Comparison of ENCODE assay signal across 31 cellular contexts in the genomic region with DNA sequence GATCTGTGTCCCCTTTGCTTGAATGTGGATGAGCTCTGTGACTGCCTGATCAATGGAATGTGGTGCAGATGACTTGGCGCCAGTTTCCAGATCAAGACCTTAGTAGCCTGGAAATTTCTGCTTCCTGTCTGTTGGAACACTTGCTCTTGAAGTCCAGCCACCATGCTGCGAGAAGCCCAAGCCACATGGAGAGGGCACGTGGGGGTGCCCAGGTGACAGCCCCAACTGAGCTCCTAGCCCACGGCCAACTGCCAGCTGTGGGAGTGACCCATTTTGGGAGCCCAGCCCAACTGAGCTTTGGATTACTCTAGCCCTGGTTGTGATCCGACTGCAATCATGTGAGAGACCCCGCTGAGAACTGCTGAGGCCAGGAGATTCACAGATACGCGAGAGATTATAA. TPM values are rescaled to one million over a fixed set of nuclear protein-coding genes. Genes with fewer than 3 reads are reported as not detected.
"Had no signal": no experiment of that assay in that cellular context is flagged by ENCODE, and none has a peak within 500 bp of the region (broad histone marks: within the 10 kb centered on the region; RNA-seq: fewer than 3 reads in every experiment).

No MANE protein-coding gene starts in this region.

- H3K27ac ChIP-seq: ascending aorta, breast epithelium, cardiac muscle cell, colonic mucosa, dorsolateral prefrontal cortex, esophagus muscularis mucosa, foreskin keratinocyte, gastrocnemius medialis, heart left ventricle had no signal

- H3K27me3 Mint-ChIP-seq: activated CD4-positive, alpha-beta T cell treated with anti-CD3 and anti-CD28 coated beads, Interleukin-2, amount 10 ng/mL, durations not matched to agents 24 days and 14 days; activated naive CD8-positive, alpha-beta T cell treated with anti-CD3 and anti-CD28 coated beads, Interleukin-2, amount 10 ng/mL, durations not matched to agents 7 days and 5 days; activated T-helper 17 cell treated with anti-CD3 and anti-CD28 coated beads, Interleukin-2, amount 50 U/mL, for 72 hours; effector memory CD8-positive, alpha-beta T cell had no signal

- H3K4me3 ChIP-seq: ascending aorta, breast epithelium, cardiac muscle cell, colonic mucosa, dorsolateral prefrontal cortex, esophagus muscularis mucosa, gastrocnemius medialis, heart left ventricle had no signal

- H3K4me3 Mint-ChIP-seq: activated CD4-positive, alpha-beta memory T cell treated with anti-CD3 and anti-CD28 coated beads for 36 hours; activated CD4-positive, alpha-beta T cell treated with anti-CD3 and anti-CD28 coated beads for 36 hours; activated CD4-positive, alpha-beta T cell treated with anti-CD3 and anti-CD28 coated beads, Interleukin-2, amount 10 ng/mL, durations not matched to agents 24 days and 14 days; activated CD8-positive, alpha-beta T cell treated with anti-CD3 and anti-CD28 coated beads, Interleukin-2, amount 10 ng/mL, durations not matched to agents 7 days and 5 days; activated naive CD4-positive, alpha-beta T cell treated with anti-CD3 and anti-CD28 coated beads for 36 hours; activated naive CD8-positive, alpha-beta T cell treated with anti-CD3 and anti-CD28 coated beads, Interleukin-2, amount 10 ng/mL, durations not matched to agents 7 days and 5 days; activated T-cell treated with anti-CD3 and anti-CD28 coated beads, Interleukin-2, amount 50 U/mL, for 4 hours; activated T-helper 17 cell treated with anti-CD3 and anti-CD28 coated beads, Interleukin-2, amount 50 U/mL, for 72 hours; brain; effector memory CD8-positive, alpha-beta T cell had no signal

- H3K9me3 ChIP-seq: ascending aorta, breast epithelium, colonic mucosa, esophagus muscularis mucosa, gastrocnemius medialis, heart left ventricle had no signal

- H3K4me1 Mint-ChIP-seq: brain had no signal

- H3K36me3 ChIP-seq: ascending aorta, breast epithelium, cardiac muscle cell, colonic mucosa, esophagus muscularis mucosa, gastrocnemius medialis, heart left ventricle had no signal

- H3K27me3 ChIP-seq: ascending aorta, breast epithelium, cardiac muscle cell, colonic mucosa, foreskin keratinocyte, gastrocnemius medialis had no signal

- H3K9me3 Mint-ChIP-seq: activated CD4-positive, alpha-beta memory T cell treated with anti-CD3 and anti-CD28 coated beads for 36 hours; activated CD4-positive, alpha-beta T cell treated with anti-CD3 and anti-CD28 coated beads, Interleukin-2, amount 10 ng/mL, durations not matched to agents 24 days and 14 days; activated naive CD4-positive, alpha-beta T cell treated with anti-CD3 and anti-CD28 coated beads for 36 hours; activated naive CD4-positive, alpha-beta T cell treated with anti-CD3 and anti-CD28 coated beads, Interleukin-2, amount 50 U/mL, for 72 hours; activated naive CD8-positive, alpha-beta T cell treated with anti-CD3 and anti-CD28 coated beads, Interleukin-2, amount 10 ng/mL, durations not matched to agents 7 days and 5 days; activated T-cell treated with anti-CD3 and anti-CD28 coated beads, Interleukin-2, amount 50 U/mL, for 4 hours; activated T-helper 17 cell treated with anti-CD3 and anti-CD28 coated beads, Interleukin-2, amount 50 U/mL, for 72 hours; brain; effector memory CD8-positive, alpha-beta T cell had no signal

- DNase-seq: activated CD4-positive, alpha-beta memory T cell treated with anti-CD3 and anti-CD28 coated beads for 36 hours; activated CD4-positive, alpha-beta T cell treated with anti-CD3 and anti-CD28 coated beads for 36 hours; activated CD4-positive, alpha-beta T cell treated with anti-CD3 and anti-CD28 coated beads, Interleukin-2, amount 10 ng/mL, durations not matched to agents 24 days and 14 days; activated CD4-positive, CD25-positive, alpha-beta regulatory T cell; activated CD4-positive, CD25-positive, alpha-beta regulatory T cell treated with anti-CD3 and anti-CD28 coated beads, Interleukin-2, amount 50 U/mL, for 72 hours; activated CD8-positive, alpha-beta T cell treated with anti-CD3 and anti-CD28 coated beads, Interleukin-2, amount 10 ng/mL, durations not matched to agents 7 days and 5 days; activated effector memory CD4-positive, alpha-beta T cell treated with Interleukin-2 at 50 U/mL for 16 hours; activated gamma-delta T cell treated with Interleukin-2 at 50 U/mL for 16 hours; activated naive CD4-positive, alpha-beta T cell treated with anti-CD3 and anti-CD28 coated beads for 36 hours; activated naive CD8-positive, alpha-beta T cell treated with anti-CD3 and anti-CD28 coated beads, Interleukin-2, amount 10 ng/mL, durations not matched to agents 7 days and 5 days; activated T-cell treated with anti-CD3 and anti-CD28 coated beads, Interleukin-2, amount 50 U/mL, for 4 hours; central memory CD4-positive, alpha-beta T cell; cerebellar nuclear complex; colonic mucosa; dorsolateral prefrontal cortex; effector CD4-positive, alpha-beta T cell; effector memory CD8-positive, alpha-beta T cell; erythroblast; foreskin keratinocyte; gastrocnemius medialis; glutamatergic neuron; heart left ventricle; T-helper 2 cell had no signal

- H3K36me3 Mint-ChIP-seq: activated CD4-positive, alpha-beta memory T cell treated with anti-CD3 and anti-CD28 coated beads for 36 hours; activated naive CD4-positive, alpha-beta T cell treated with anti-CD3 and anti-CD28 coated beads, Interleukin-2, amount 50 U/mL, for 72 hours; activated naive CD8-positive, alpha-beta T cell treated with anti-CD3 and anti-CD28 coated beads, Interleukin-2, amount 10 ng/mL, durations not matched to agents 7 days and 5 days; brain had no signal

- H3K27ac Mint-ChIP-seq: activated CD4-positive, alpha-beta memory T cell treated with anti-CD3 and anti-CD28 coated beads for 36 hours; activated CD4-positive, alpha-beta T cell treated with anti-CD3 and anti-CD28 coated beads for 36 hours; activated CD4-positive, alpha-beta T cell treated with anti-CD3 and anti-CD28 coated beads, Interleukin-2, amount 10 ng/mL, durations not matched to agents 24 days and 14 days; activated CD8-positive, alpha-beta T cell treated with anti-CD3 and anti-CD28 coated beads, Interleukin-2, amount 10 ng/mL, durations not matched to agents 7 days and 5 days; activated naive CD4-positive, alpha-beta T cell treated with anti-CD3 and anti-CD28 coated beads for 36 hours; activated naive CD4-positive, alpha-beta T cell treated with anti-CD3 and anti-CD28 coated beads, Interleukin-2, amount 50 U/mL, for 72 hours; activated naive CD8-positive, alpha-beta T cell treated with anti-CD3 and anti-CD28 coated beads, Interleukin-2, amount 10 ng/mL, durations not matched to agents 7 days and 5 days; activated T-helper 17 cell treated with anti-CD3 and anti-CD28 coated beads, Interleukin-2, amount 50 U/mL, for 72 hours; brain; effector memory CD8-positive, alpha-beta T cell had no signal

- H3K4me1 ChIP-seq: ascending aorta, breast epithelium, colonic mucosa, esophagus muscularis mucosa, gastrocnemius medialis had no signal

RNA-seq across cellular contexts. Expression of a gene that starts 3.3 kb away (rescaled TPM):
- total RNA-seq: cardiac muscle cell had no signal
- polyA plus RNA-seq: cardiac muscle cell had no signal

RNA-seq across cellular contexts. Expression of a gene that starts 39.5 kb away (rescaled TPM):
- total RNA-seq: activated CD4-positive, alpha-beta memory T cell treated with anti-CD3 and anti-CD28 coated beads for 36 hours; activated CD4-positive, alpha-beta T cell treated with anti-CD3 and anti-CD28 coated beads for 36 hours; activated CD4-positive, alpha-beta T cell treated with anti-CD3 and anti-CD28 coated beads, Interleukin-2, amount 10 ng/mL, durations not matched to agents 24 days and 14 days; activated CD8-positive, alpha-beta T cell treated with anti-CD3 and anti-CD28 coated beads, Interleukin-2, amount 10 ng/mL, durations not matched to agents 7 days and 5 days; activated naive CD4-positive, alpha-beta T cell treated with anti-CD3 and anti-CD28 coated beads for 36 hours; activated naive CD4-positive, alpha-beta T cell treated with anti-CD3 and anti-CD28 coated beads, Interleukin-2, amount 50 U/mL, for 72 hours; activated naive CD8-positive, alpha-beta T cell treated with anti-CD3 and anti-CD28 coated beads, Interleukin-2, amount 10 ng/mL, durations not matched to agents 7 days and 5 days; activated T-cell treated with anti-CD3 and anti-CD28 coated beads, Interleukin-2, amount 50 U/mL, for 4 hours; ascending aorta; breast epithelium; cardiac muscle cell; colonic mucosa; esophagus muscularis mucosa; foreskin keratinocyte; gastrocnemius medialis; heart left ventricle; T-helper 1 cell treated with Interleukin-12 subunit alpha and Interleukin-12 subunit beta and Interleukin-4 antibody, amounts not matched to agents 30 ng/mL and 1 ng/mL, for 36 hours had no signal
- polyA plus RNA-seq: cardiac muscle cell, foreskin keratinocyte, heart left ventricle had no signal

RNA-seq across cellular contexts. Expression of a gene that starts 42.5 kb away (rescaled TPM):
- total RNA-seq: activated CD4-positive, alpha-beta memory T cell treated with anti-CD3 and anti-CD28 coated beads for 36 hours; activated CD8-positive, alpha-beta T cell treated with anti-CD3 and anti-CD28 coated beads, Interleukin-2, amount 10 ng/mL, durations not matched to agents 7 days and 5 days; activated naive CD4-positive, alpha-beta T cell treated with anti-CD3 and anti-CD28 coated beads for 36 hours; activated naive CD8-positive, alpha-beta T cell treated with anti-CD3 and anti-CD28 coated beads, Interleukin-2, amount 10 ng/mL, durations not matched to agents 7 days and 5 days; activated T-cell treated with anti-CD3 and anti-CD28 coated beads, Interleukin-2, amount 50 U/mL, for 4 hours; ascending aorta; foreskin keratinocyte; T-helper 1 cell treated with Interleukin-12 subunit alpha and Interleukin-12 subunit beta and Interleukin-4 antibody, amounts not matched to agents 30 ng/mL and 1 ng/mL, for 36 hours had no signal
- polyA plus RNA-seq: cardiac muscle cell, foreskin keratinocyte had no signal
